15 cellular contexts compared by ENCODE assay signal in genomic region chr12:111546758-111547383, GRCh38. TPM values are rescaled to one million over a fixed set of nuclear protein-coding genes. Genes with fewer than 3 reads are reported as not detected.
A peak's percentile ranks its signal among the peaks of the same experiment; 100 is the strongest.
DNase-seq lines count a peak whose midpoint lies in the region; ATAC-seq and TF ChIP-seq lines count a peak whose summit lies in the region.
"Had no signal": no experiment of that assay in that cellular context is flagged by ENCODE, and none has a peak within 500 bp of the region (broad histone marks: within the 10 kb centered on the region; RNA-seq: fewer than 3 reads in every experiment).

No MANE protein-coding gene starts in this region.

- H3K27ac ChIP-seq in naive thymus-derived CD4-positive, alpha-beta T cell (ENCODE audit: low read depth, low read length): no peak overlapping the region
- H3K27ac ChIP-seq in ascending aorta: no peak overlapping the region
- H3K27ac ChIP-seq: stomach had no signal

- peaks cover 11 to 12% (median 11%) of the 10 kb centered on the region in 3 donors for H3K4me1 Mint-ChIP-seq in T-cell
- peaks cover 40% of the 10 kb centered on the region for H3K4me1 Mint-ChIP-seq in activated naive CD8-positive, alpha-beta T cell treated with anti-CD3 and anti-CD28 coated beads, Interleukin-2, amount 50 U/mL, for 24 hours
- peaks cover 0 to 18% (median 4%) of the 10 kb centered on the region in 7 donors for H3K4me1 Mint-ChIP-seq in naive thymus-derived CD4-positive, alpha-beta T cell

- H3K36me3 ChIP-seq in naive thymus-derived CD4-positive, alpha-beta T cell (ENCODE audit: control insufficient read depth in 2 of 3, insufficient read depth in 3 of 3, low read length in 3 of 3): peaks cover 0 to 28% (median 7%) of the 10 kb centered on the region in 3 experiments
- peaks cover 33 to 52% of the 10 kb centered on the region in 2 donors for H3K36me3 ChIP-seq in ascending aorta

- H3K4me1 ChIP-seq in naive thymus-derived CD4-positive, alpha-beta T cell (ENCODE audit: control insufficient read depth in 2 of 2, insufficient read depth in 2 of 2, low read length in 2 of 2): no peaks in the 10 kb centered on the region
- no peaks in the 10 kb centered on the region for H3K4me1 ChIP-seq in ascending aorta
- H3K4me1 ChIP-seq: stomach had no signal

- H3K27ac Mint-ChIP-seq in T-cell: peak overlapping the region; percentile 16 to 29
- peak overlapping the region; percentile 94 for H3K27ac Mint-ChIP-seq in activated naive CD8-positive, alpha-beta T cell treated with anti-CD3 and anti-CD28 coated beads, Interleukin-2, amount 50 U/mL, for 24 hours
- H3K27ac Mint-ChIP-seq in naive thymus-derived CD4-positive, alpha-beta T cell: peak overlapping the region in 4 of 9 donors; percentile 0 to 30 (median 20)

- TF ChIP-seq CTCF in ascending aorta (IDR thresholded peaks at IDR 0.05): no peak

- CTCF ChIA-PET in T-cell (lab: Charles Lee): no interaction called here
- CTCF ChIA-PET in naive thymus-derived CD4-positive, alpha-beta T cell (lab: Charles Lee): no interaction called here

- H3K4me3 Mint-ChIP-seq in T-cell: no peak overlapping the region
- H3K4me3 Mint-ChIP-seq in activated naive CD8-positive, alpha-beta T cell treated with anti-CD3 and anti-CD28 coated beads, Interleukin-2, amount 50 U/mL, for 24 hours: peak overlapping the region; percentile 51
- peak overlapping the region in 1 of 10 donors; percentile 49 for H3K4me3 Mint-ChIP-seq in naive thymus-derived CD4-positive, alpha-beta T cell

- POLR2A ChIA-PET in T-cell (lab: Charles Lee): interaction anchor here in 1 of 2 donors (0.7 kb wide), 1 partner anchor 8 kb away, joined by 3 read pairs; no protein-coding TSS in a partner anchor
- POLR2A ChIA-PET in naive thymus-derived CD4-positive, alpha-beta T cell (lab: Charles Lee): no interaction called here

- H3K27me3 Mint-ChIP-seq in T-cell: no peaks in the 10 kb centered on the region
- H3K27me3 Mint-ChIP-seq in activated naive CD8-positive, alpha-beta T cell treated with anti-CD3 and anti-CD28 coated beads, Interleukin-2, amount 50 U/mL, for 24 hours: no peaks in the 10 kb centered on the region
- H3K27me3 Mint-ChIP-seq in naive thymus-derived CD4-positive, alpha-beta T cell: no peaks in the 10 kb centered on the region

- DNase-seq in ELR (ENCODE audit: low read depth): peak; percentile 46
- DNase-seq in T-cell: no peak
- DNase-seq in activated naive CD8-positive, alpha-beta T cell treated with anti-CD3 and anti-CD28 coated beads, Interleukin-2, amount 50 U/mL, for 24 hours: peak; percentile 48
- peak in 1 of 9 donors; percentile 23 for DNase-seq in naive thymus-derived CD4-positive, alpha-beta T cell
- DNase-seq in NCI-H2227 (lab: John Stamatoyannopoulos, UW; ENCODE audit: unreplicated experiment): no peak
- no peak for DNase-seq in NCI-H1436 (lab: John Stamatoyannopoulos, UW)
- no peak for DNase-seq in ascending aorta (ENCODE audit: low spot score in 2 of 2)
- DNase-seq: activated gamma-delta T cell treated with Interleukin-2 at 50 U/mL for 16 hours; effector CD8-positive, alpha-beta T cell; GOT3; NCI-H524; nucleus accumbens; stomach had no signal

- peaks cover 32% of the 10 kb centered on the region for H3K36me3 Mint-ChIP-seq in T-cell
- peaks cover 45% of the 10 kb centered on the region for H3K36me3 Mint-ChIP-seq in activated naive CD8-positive, alpha-beta T cell treated with anti-CD3 and anti-CD28 coated beads, Interleukin-2, amount 50 U/mL, for 24 hours (ENCODE audit: low read depth)
- peaks cover 5 to 39% (median 25%) of the 10 kb centered on the region in 5 donors for H3K36me3 Mint-ChIP-seq in naive thymus-derived CD4-positive, alpha-beta T cell

- ATAC-seq in T-cell (replicated peaks in 1 of 4) (peak in 2 of 4 experiments; percentile 32 to 64), HG03520 (IDR thresholded peaks at IDR 0.05; ENCODE audit: unreplicated experiment) (no peak)
- peak; percentile 93 for ATAC-seq in activated naive CD8-positive, alpha-beta T cell treated with anti-CD3 and anti-CD28 coated beads, Interleukin-2, amount 50 U/mL, for 24 hours
- ATAC-seq in naive thymus-derived CD4-positive, alpha-beta T cell: peak; percentile 37

- no peak overlapping the region for H3K4me3 ChIP-seq in naive thymus-derived CD4-positive, alpha-beta T cell (ENCODE audit: low read length)
- no peak overlapping the region for H3K4me3 ChIP-seq in ascending aorta
- H3K4me3 ChIP-seq: lung, stomach had no signal

- no peaks in the 10 kb centered on the region for H3K9me3 ChIP-seq in naive thymus-derived CD4-positive, alpha-beta T cell (ENCODE audit: control insufficient read depth in 2 of 3, low read length in 3 of 3)
- no peaks in the 10 kb centered on the region for H3K9me3 ChIP-seq in ascending aorta
- H3K9me3 ChIP-seq: stomach had no signal

- H3K27me3 ChIP-seq in naive thymus-derived CD4-positive, alpha-beta T cell (ENCODE audit: control insufficient read depth in 2 of 2, insufficient read depth in 2 of 2, low read length in 2 of 2): no peaks in the 10 kb centered on the region
- no peaks in the 10 kb centered on the region for H3K27me3 ChIP-seq in ascending aorta
- H3K27me3 ChIP-seq: stomach had no signal

- intact Hi-C loops in naive thymus-derived CD4-positive, alpha-beta T cell (cut with micrococcal nuclease): no loop called here
- intact Hi-C loops in ascending aorta (cut with DNase I): no loop called here

- no peaks in the 10 kb centered on the region for H3K9me3 Mint-ChIP-seq in T-cell
- H3K9me3 Mint-ChIP-seq in activated naive CD8-positive, alpha-beta T cell treated with anti-CD3 and anti-CD28 coated beads, Interleukin-2, amount 50 U/mL, for 24 hours: no peaks in the 10 kb centered on the region
- H3K9me3 Mint-ChIP-seq in naive thymus-derived CD4-positive, alpha-beta T cell: no peaks in the 10 kb centered on the region

RNA-seq across cellular contexts. Expression of gene ATXN2, which starts 52.2 kb away (rescaled TPM):
- total RNA-seq in T-cell (10 to 100 TPM; 48.6 to 54.0 (median 50.3) TPM), ascending aorta (25.0 TPM)
- 10 to 100 TPM; 39.7 to 71.9 (median 52.8) TPM for total RNA-seq in naive thymus-derived CD4-positive, alpha-beta T cell
- polyA plus RNA-seq in naive thymus-derived CD4-positive, alpha-beta T cell: 10 to 100 TPM; 23.9 to 32.2 TPM

Comparison
In these comparisons a context has a peak if more than half of its experiments do, and no peak if none do; other contexts are left out.
1. DNase-seq: peak in ELR (single experiment) and activated naive CD8-positive, alpha-beta T cell treated with anti-CD3 and anti-CD28 coated beads, Interleukin-2, amount 50 U/mL, for 24 hours (single experiment); none in T-cell (0 of 34), NCI-H2227 (single experiment), NCI-H1436 (single experiment) and ascending aorta (0 of 2).